Comparison of ENCODE assay signal across 12 cellular contexts in genomic region chr13:98468929-98469328, GRCh38.
"Had no signal": no experiment of that assay in that cellular context is flagged by ENCODE, and none has a peak within 500 bp of the region (broad histone marks: within the 10 kb centered on the region; RNA-seq: fewer than 3 reads in every experiment).

No MANE protein-coding gene starts in this region.

- DNase-seq: activated B cell treated with CpG ODN at 0.5 μM for 24 hours; activated CD4-positive, alpha-beta T cell treated with anti-CD3 and anti-CD28 coated beads, Interleukin-2, amount 10 ng/mL, durations not matched to agents 24 days and 14 days; activated CD8-positive, alpha-beta memory T cell treated with anti-CD3 and anti-CD28 coated beads for 24 hours; colonic mucosa; esophagus squamous epithelium; hypothalamus; pancreas; SIG-M5; stimulated activated naive CD4-positive, alpha-beta T cell; substantia nigra; uterus had no signal

- H3K4me1 Mint-ChIP-seq: activated B cell treated with CpG ODN at 0.5 μM for 24 hours had no signal

- H3K4me3 Mint-ChIP-seq: activated B cell treated with CpG ODN at 0.5 μM for 24 hours; activated CD4-positive, alpha-beta T cell treated with anti-CD3 and anti-CD28 coated beads, Interleukin-2, amount 10 ng/mL, durations not matched to agents 24 days and 14 days had no signal

- H3K27ac ChIP-seq: colonic mucosa, esophagus squamous epithelium, tibial nerve, uterus had no signal

- H3K9me3 ChIP-seq: colonic mucosa, esophagus squamous epithelium, pancreas, tibial nerve, uterus had no signal

- H3K4me1 ChIP-seq: colonic mucosa, uterus had no signal

- H3K27me3 Mint-ChIP-seq: activated B cell treated with CpG ODN at 0.5 μM for 24 hours; activated CD4-positive, alpha-beta T cell treated with anti-CD3 and anti-CD28 coated beads, Interleukin-2, amount 10 ng/mL, durations not matched to agents 24 days and 14 days had no signal

- H3K36me3 ChIP-seq: uterus had no signal

- H3K9me3 Mint-ChIP-seq: activated B cell treated with CpG ODN at 0.5 μM for 24 hours had no signal

- H3K27me3 ChIP-seq: colonic mucosa, esophagus squamous epithelium, pancreas, tibial nerve, uterus had no signal

- H3K4me3 ChIP-seq: colonic mucosa, esophagus squamous epithelium, pancreas, tibial nerve, uterus had no signal
